In the genomic region with DNA sequence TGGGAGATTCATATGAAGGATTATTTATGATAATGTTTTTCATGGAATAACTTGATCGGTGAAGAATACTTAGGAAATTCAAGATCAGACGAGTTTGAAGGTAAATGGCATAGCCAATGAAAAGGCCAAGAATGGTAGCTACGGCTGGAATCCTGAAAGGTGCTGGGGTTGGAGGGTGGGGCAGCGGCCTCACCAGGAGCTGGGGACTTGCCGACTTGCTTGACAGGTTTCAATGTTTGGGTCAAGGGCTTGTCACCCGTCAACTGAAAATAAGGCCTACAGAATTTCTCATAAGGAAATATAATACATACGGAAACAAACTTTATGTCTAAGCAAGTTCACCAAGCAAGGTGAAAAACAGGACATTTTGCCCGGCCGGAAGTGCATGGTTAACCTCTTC, we compare ENCODE assay signal across 23 cellular contexts. TPM values are rescaled to one million over a fixed set of nuclear protein-coding genes. Genes with fewer than 3 reads are reported as not detected.
DNase-seq lines count a peak whose midpoint lies in the region; ATAC-seq and TF ChIP-seq lines count a peak whose summit lies in the region.
"Had no signal": no experiment of that assay in that cellular context is flagged by ENCODE, and none has a peak within 500 bp of the region (broad histone marks: within the 10 kb centered on the region; RNA-seq: fewer than 3 reads in every experiment).

No MANE protein-coding gene starts in this region.

- H3K27me3 Mint-ChIP-seq in memory B cell = no peaks in the 10 kb centered on the region
- no peaks in the 10 kb centered on the region for H3K27me3 Mint-ChIP-seq in stimulated activated memory B cell treated with anti-CD40 and anti-IgM and Interleukin-4, amounts not matched to agents 10 μg/mL and 1 μg/mL and 100 μg/mL, for 72 hours
- H3K27me3 Mint-ChIP-seq: CD4-positive, alpha-beta T cell had no signal

- TF ChIP-seq CTCF in left ventricle myocardium inferior (IDR thresholded peaks at IDR 0.05; ENCODE audit: borderline replicate concordance) = no peak

- H3K36me3 ChIP-seq in left ventricle myocardium inferior = peaks cover 20% of the 10 kb centered on the region

- no peak overlapping the region for H3K4me3 Mint-ChIP-seq in memory B cell
- no peak overlapping the region for H3K4me3 Mint-ChIP-seq in stimulated activated memory B cell treated with anti-CD40 and anti-IgM and Interleukin-4, amounts not matched to agents 10 μg/mL and 1 μg/mL and 100 μg/mL, for 72 hours
- H3K4me3 Mint-ChIP-seq: CD4-positive, alpha-beta T cell; HFFc6 had no signal

- H3K9me3 Mint-ChIP-seq in memory B cell = no peaks in the 10 kb centered on the region
- H3K9me3 Mint-ChIP-seq in stimulated activated memory B cell treated with anti-CD40 and anti-IgM and Interleukin-4, amounts not matched to agents 10 μg/mL and 1 μg/mL and 100 μg/mL, for 72 hours = no peaks in the 10 kb centered on the region
- H3K9me3 Mint-ChIP-seq: CD4-positive, alpha-beta T cell; HFFc6 had no signal

- DNase-seq in left ventricle myocardium inferior = no peak
- no peak for DNase-seq in Right ventricle myocardium inferior (ENCODE audit: missing footprints)
- no peak for DNase-seq in memory B cell (ENCODE audit: low spot score in 2 of 2)
- DNase-seq in ureter (ENCODE audit: low spot score) = peak; percentile 50
- DNase-seq: AML-193; Caco-2; CD4-positive, alpha-beta T cell; DMS79 treated with DMSO at 0.1 percent for 48 hours; EL; GOT3; H7; HFFc6; IMR-90 had no signal

- no peaks in the 10 kb centered on the region for H3K9me3 ChIP-seq in left ventricle myocardium inferior (replicated peaks)
- H3K9me3 ChIP-seq: A549, Caco-2 had no signal

- peaks cover 7% of the 10 kb centered on the region for H3K27me3 ChIP-seq in left ventricle myocardium inferior (ENCODE audit: low read depth)

- H3K4me3 ChIP-seq in left ventricle myocardium inferior = no peak overlapping the region
- H3K4me3 ChIP-seq: A549, K562 had no signal

- intact Hi-C loops in left ventricle myocardium inferior (cut with micrococcal nuclease) (no loop called here), Right ventricle myocardium inferior (cut with DNase I) (no loop called here)

- H3K36me3 Mint-ChIP-seq in memory B cell = peaks cover 4% of the 10 kb centered on the region
- H3K36me3 Mint-ChIP-seq in stimulated activated memory B cell treated with anti-CD40 and anti-IgM and Interleukin-4, amounts not matched to agents 10 μg/mL and 1 μg/mL and 100 μg/mL, for 72 hours = no peaks in the 10 kb centered on the region

- peaks cover 45% of the 10 kb centered on the region for H3K4me1 ChIP-seq in left ventricle myocardium inferior

- peak overlapping the region; percentile 90 for H3K27ac ChIP-seq in left ventricle myocardium inferior (replicated peaks)
- H3K27ac ChIP-seq: 22Rv1, A549, C4-2B had no signal

- peak overlapping the region; percentile 12 for H3K27ac Mint-ChIP-seq in memory B cell
- no peak overlapping the region for H3K27ac Mint-ChIP-seq in stimulated activated memory B cell treated with anti-CD40 and anti-IgM and Interleukin-4, amounts not matched to agents 10 μg/mL and 1 μg/mL and 100 μg/mL, for 72 hours
- H3K27ac Mint-ChIP-seq: CD4-positive, alpha-beta T cell; HFFc6 had no signal

- no peak for ATAC-seq in Right ventricle myocardium inferior
- peak; percentile 43 for ATAC-seq in esophagus mucosa
- ATAC-seq in memory B cell (ENCODE audit: low read depth) = no peak
- ATAC-seq in HG03457 (IDR thresholded peaks at IDR 0.05; ENCODE audit: unreplicated experiment) = no peak
- no peak for ATAC-seq in GM19455 (IDR thresholded peaks at IDR 0.05; ENCODE audit: unreplicated experiment)
- no peak for ATAC-seq in stimulated activated memory B cell treated with anti-CD40 and anti-IgM and Interleukin-4, amounts not matched to agents 10 μg/mL and 1 μg/mL and 100 μg/mL, for 72 hours
- ATAC-seq: A549, HCT116, K562 had no signal

- H3K4me1 Mint-ChIP-seq in memory B cell = peaks cover 26% of the 10 kb centered on the region
- peaks cover 31% of the 10 kb centered on the region for H3K4me1 Mint-ChIP-seq in stimulated activated memory B cell treated with anti-CD40 and anti-IgM and Interleukin-4, amounts not matched to agents 10 μg/mL and 1 μg/mL and 100 μg/mL, for 72 hours

RNA-seq across cellular contexts. Expression of gene CRYM, which starts 9.9 kb away (rescaled TPM):
- 147 TPM for total RNA-seq in left ventricle myocardium inferior
- total RNA-seq in Right ventricle myocardium inferior = 63.3 TPM
- total RNA-seq in esophagus mucosa = 5.1 TPM
- total RNA-seq in ureter = 11.5 TPM
- total RNA-seq: Caco-2; CD4-positive, alpha-beta T cell; G401; HFFc6; IMR-90 had no signal

RNA-seq across cellular contexts. Expression of gene ANKS4B, which starts 34.7 kb away (rescaled TPM):
- total RNA-seq in left ventricle myocardium inferior (not detected), Right ventricle myocardium inferior (not detected), esophagus mucosa (not detected), ureter (not detected)
- total RNA-seq: CD4-positive, alpha-beta T cell; G401; H7; HFFc6; IMR-90; K562 had no signal

RNA-seq across cellular contexts. Expression of gene ZP2, which starts 56.9 kb away (rescaled TPM):
- not detected for total RNA-seq in left ventricle myocardium inferior
- not detected for total RNA-seq in Right ventricle myocardium inferior
- total RNA-seq in esophagus mucosa = not detected
- not detected for total RNA-seq in ureter
- total RNA-seq: Caco-2; CD4-positive, alpha-beta T cell; G401; H7; HFFc6; IMR-90; K562 had no signal
